Comparison of ENCODE assay signal across 16 cellular contexts in genomic region chr10:47090903-47091302, GRCh38.
A peak's percentile ranks its signal among the peaks of the same experiment; 100 is the strongest.
DNase-seq lines count a peak whose midpoint lies in the region; ATAC-seq and TF ChIP-seq lines count a peak whose summit lies in the region.
"Had no signal": no experiment of that assay in that cellular context is flagged by ENCODE, and none has a peak within 500 bp of the region (broad histone marks: within the 10 kb centered on the region; RNA-seq: fewer than 3 reads in every experiment).

No MANE protein-coding gene starts in this region.

- CTCF ChIA-PET in Calu3 (lab: Charles Lee) = no interaction called here

- no peak overlapping the region for H3K27ac Mint-ChIP-seq in Calu3 (ENCODE audit: unreplicated experiment)

- H3K4me3 Mint-ChIP-seq in Calu3 (ENCODE audit: low read depth, unreplicated experiment) = no peak overlapping the region
- H3K4me3 Mint-ChIP-seq: CD8-positive, alpha-beta memory T cell had no signal

- intact Hi-C loops in Calu3 (cut with micrococcal nuclease; ENCODE audit: unreplicated experiment) = no loop called here

- H3K9me3 Mint-ChIP-seq in Calu3 (ENCODE audit: low read depth, unreplicated experiment) = peaks cover 3% of the 10 kb centered on the region
- H3K9me3 Mint-ChIP-seq: CD8-positive, alpha-beta memory T cell had no signal

- no TSS peak for BruUV-seq in Calu3 (replicated peaks; lab: Mats Ljungman, UMichigan)

- TF ChIP-seq CTCF in Calu3 (IDR thresholded peaks at IDR 0.05; ENCODE audit: unreplicated experiment) = no peak

- DNase-seq in G401 (ENCODE audit: low spot score) = peak; percentile 7
- DNase-seq in SKM-1 treated with dmso at 0.1 percent for 144 hours (lab: John Stamatoyannopoulos, UW; ENCODE audit: unreplicated experiment) = peak; percentile 49
- DNase-seq in fibroblast of gingiva (ENCODE audit: low read depth) = peak; percentile 22
- DNase-seq in retina = peak; percentile 53
- no peak for DNase-seq in NOMO-1 treated with DMSO at 0.1 percent for 48 hours (lab: John Stamatoyannopoulos, UW; ENCODE audit: unreplicated experiment)
- DNase-seq in Calu3 = no peak
- DNase-seq: BE2C; CD8-positive, alpha-beta memory T cell; DMS 273 treated with DMSO at 0.1 percent for 48 hours; EL; NCI-H1048; NCI-H146; NCI-H226; NCI-H69; PC-9 had no signal

- H3K4me1 Mint-ChIP-seq in Calu3 (ENCODE audit: low read depth, unreplicated experiment) = no peaks in the 10 kb centered on the region

- peaks cover 60% of the 10 kb centered on the region for H3K27me3 Mint-ChIP-seq in Calu3 (ENCODE audit: unreplicated experiment)

- H3K36me3 Mint-ChIP-seq in Calu3 (ENCODE audit: insufficient read depth, unreplicated experiment) = no peaks in the 10 kb centered on the region
- H3K36me3 Mint-ChIP-seq: CD8-positive, alpha-beta memory T cell had no signal

- in situ Hi-C loops in G401 (cut with HindIII; ENCODE audit: low sequenced_read_pairs) = no loop called here

- no peak for ATAC-seq in GM18519 (IDR thresholded peaks at IDR 0.05; ENCODE audit: low FRiP score, unreplicated experiment)

Comparison
In these comparisons a context has a peak if more than half of its experiments do, and no peak if none do; other contexts are left out.
1. DNase-seq: peak in G401 (single experiment), SKM-1 treated with dmso at 0.1 percent for 144 hours (single experiment), fibroblast of gingiva (single experiment) and retina (single experiment); none in NOMO-1 treated with DMSO at 0.1 percent for 48 hours (single experiment) and Calu3 (single experiment).